Comparison of ENCODE assay signal across 10 cellular contexts in genomic region chr15:25784876-25785642, GRCh38.
DNase-seq lines count a peak whose midpoint lies in the region; ATAC-seq and TF ChIP-seq lines count a peak whose summit lies in the region.
"Had no signal": no experiment of that assay in that cellular context is flagged by ENCODE, and none has a peak within 500 bp of the region (broad histone marks: within the 10 kb centered on the region; RNA-seq: fewer than 3 reads in every experiment).

No MANE protein-coding gene starts in this region.

- peak overlapping the region; percentile 74 for H3K27ac ChIP-seq in BLaER1
- peak overlapping the region; percentile 75 to 85 (median 78) for H3K27ac ChIP-seq in esophagus muscularis mucosa (replicated peaks in 1 of 4)

- peaks cover 16% of the 10 kb centered on the region for H3K36me3 Mint-ChIP-seq in HFFc6 (ENCODE audit: low read depth)
- H3K36me3 Mint-ChIP-seq in naive thymus-derived CD8-positive, alpha-beta T cell, result peaks cover 0 to 11% (median 0%) of the 10 kb centered on the region in 3 donors

- peak overlapping the region; percentile 80 for H3K4me2 ChIP-seq in BLaER1

- no peaks in the 10 kb centered on the region for H3K27me3 ChIP-seq in BLaER1
- H3K27me3 ChIP-seq in esophagus muscularis mucosa, result no peaks in the 10 kb centered on the region

- TF ChIP-seq CTCF in HFFc6 (IDR thresholded peaks at IDR 0.05), result no peak
- TF ChIP-seq CTCF in esophagus muscularis mucosa (IDR thresholded peaks at IDR 0.05), result no peak
- TF ChIP-seq CTCF in mucosa of descending colon (IDR thresholded peaks at IDR 0.05), result no peak

- H3K4me1 ChIP-seq in BLaER1 (peaks cover 74% of the 10 kb centered on the region), esophagus muscularis mucosa (peaks cover 30 to 75% (median 73%) of the 10 kb centered on the region in 4 donors), mucosa of descending colon (ENCODE audit: low read depth) (no peaks in the 10 kb centered on the region)

- intact Hi-C loops in esophagus muscularis mucosa (cut with DNase I) (no loop called here), mucosa of descending colon (cut with DNase I, micrococcal nuclease) (no loop called here)

- no peak for ATAC-seq in naive thymus-derived CD8-positive, alpha-beta T cell
- ATAC-seq in mucosa of descending colon, result no peak
- ATAC-seq: activated T-cell treated with anti-CD3 and anti-CD28 coated beads, Interleukin-2, amount 50 U/mL, for 72 hours had no signal

- H3K4me3 ChIP-seq in BLaER1 (peak overlapping the region; percentile 1; the same call in 1 of the 2 replicates), esophagus muscularis mucosa (peak overlapping the region in 1 of 4 donors; percentile 7), mucosa of descending colon (no peak overlapping the region)

- WGBS in esophagus muscularis mucosa, result 82% methylated on average over 12 of the region's 17 CpGs

- H3K9me3 ChIP-seq in BLaER1, result no peaks in the 10 kb centered on the region
- H3K9me3 ChIP-seq in esophagus muscularis mucosa, result no peaks in the 10 kb centered on the region
- H3K9me3 ChIP-seq in mucosa of descending colon, result peaks cover 3% of the 10 kb centered on the region

- no peaks in the 10 kb centered on the region for H3K9me3 Mint-ChIP-seq in HFFc6
- no peaks in the 10 kb centered on the region for H3K9me3 Mint-ChIP-seq in naive thymus-derived CD8-positive, alpha-beta T cell
- H3K9me3 Mint-ChIP-seq: activated T-cell treated with anti-CD3 and anti-CD28 coated beads, Interleukin-2, amount 50 U/mL, for 72 hours had no signal

- H3K36me3 ChIP-seq in BLaER1 (peaks cover 11% of the 10 kb centered on the region), esophagus muscularis mucosa (peaks cover 0 to 9% (median 6%) of the 10 kb centered on the region in 4 donors), mucosa of descending colon (ENCODE audit: low read depth) (no peaks in the 10 kb centered on the region)

- TF ChIP-seq POLR2A in esophagus muscularis mucosa (IDR thresholded peaks at IDR 0.05; ENCODE audit: low read depth), result no peak

- POLR2A ChIA-PET in naive thymus-derived CD8-positive, alpha-beta T cell (lab: Charles Lee), result interaction anchor here (2.9 kb wide), 1 partner anchor 77 kb away, joined by 24 read pairs; no protein-coding TSS in a partner anchor

- no peaks in the 10 kb centered on the region for H4K20me1 ChIP-seq in BLaER1

- no peak for TF ChIP-seq EP300 in esophagus muscularis mucosa (IDR thresholded peaks at IDR 0.05)

- H3K4me1 Mint-ChIP-seq in HFFc6 (ENCODE audit: low read depth), result peaks cover 78% of the 10 kb centered on the region
- peaks cover 23 to 52% (median 43%) of the 10 kb centered on the region in 4 donors for H3K4me1 Mint-ChIP-seq in naive thymus-derived CD8-positive, alpha-beta T cell

- peak; percentile 98 for DNase-seq in HFFc6
- DNase-seq in esophagus muscularis mucosa (ENCODE audit: extremely low spot score), result no peak
- no peak for DNase-seq in naive thymus-derived CD8-positive, alpha-beta T cell
- no peak for DNase-seq in retina
- DNase-seq in effector CD8-positive, alpha-beta T cell (lab: John Stamatoyannopoulos, UW), result no peak
- DNase-seq in C1 segment of cervical spinal cord (lab: John Stamatoyannopoulos, UW), result no peak
- DNase-seq in mucosa of descending colon, result no peak
- DNase-seq: activated T-cell treated with anti-CD3 and anti-CD28 coated beads, Interleukin-2, amount 50 U/mL, for 72 hours; stimulated activated CD4-positive, alpha-beta T cell treated with anti-CD3 and anti-CD28 coated beads, Interleukin-15, amount 100 ng/mL, for 24 hours had no signal

- peak overlapping the region; percentile 81 for H3K4me3 Mint-ChIP-seq in HFFc6
- H3K4me3 Mint-ChIP-seq in naive thymus-derived CD8-positive, alpha-beta T cell, result no peak overlapping the region
- H3K4me3 Mint-ChIP-seq: activated T-cell treated with anti-CD3 and anti-CD28 coated beads, Interleukin-2, amount 50 U/mL, for 72 hours had no signal

- peak overlapping the region; percentile 48; the same call in 1 of the 2 replicates for H3K9ac ChIP-seq in BLaER1

- H3K27me3 Mint-ChIP-seq in HFFc6 (ENCODE audit: insufficient read depth), result no peaks in the 10 kb centered on the region
- H3K27me3 Mint-ChIP-seq in naive thymus-derived CD8-positive, alpha-beta T cell, result no peaks in the 10 kb centered on the region

- peak overlapping the region; percentile 99 for H3K27ac Mint-ChIP-seq in HFFc6
- H3K27ac Mint-ChIP-seq in naive thymus-derived CD8-positive, alpha-beta T cell, result peak overlapping the region in 8 of 10 donors; percentile 7 to 79 (median 66)
- H3K27ac Mint-ChIP-seq: activated T-cell treated with anti-CD3 and anti-CD28 coated beads, Interleukin-2, amount 50 U/mL, for 72 hours had no signal
